In genomic region chr1:200907611-200908097, GRCh38 we compare ENCODE assay signal across 1 cellular context.
A peak's percentile ranks its signal among the peaks of the same experiment; 100 is the strongest.
TF ChIP-seq lines count a peak whose summit lies in the region.

No MANE protein-coding gene starts in this region.

TF ChIP-seq in GM12878, 131 proteins besides CTCF, POLR2A, EP300 and RAD21 (continued from another document and continues in another):
- TF ChIP-seq HSF1 (IDR thresholded peaks at IDR 0.05; ENCODE audit: low read depth, low read length) (no peak), PAX8 (IDR thresholded peaks at IDR 0.05) (no peak), RBBP5 (conservative IDR thresholded peaks at IDR 0.05) (no peak), CUX1 (IDR thresholded peaks at IDR 0.05; ENCODE audit: insufficient replicate concordance, low read depth, low read length) (peak; percentile 32), FOS (IDR thresholded peaks at IDR 0.05; ENCODE audit: borderline replicate concordance, extremely low read depth, insufficient read length) (no peak), ZNF592 (IDR thresholded peaks at IDR 0.05) (peak; percentile 80; the same call in 1 of the 2 replicates), FOXK2 (IDR thresholded peaks at IDR 0.05) (no peak), ZNF384 (IDR thresholded peaks at IDR 0.05; ENCODE audit: borderline replicate concordance, low read depth, low read length) (peak; percentile 68; the same call in 1 of the 2 replicates), ASH2L (IDR thresholded peaks at IDR 0.05; ENCODE audit: borderline replicate concordance, low read depth) (no peak), CEBPB (IDR thresholded peaks at IDR 0.05; ENCODE audit: borderline replicate concordance in 1 of 2, low read depth in 2 of 2, low read length in 2 of 2) (no peak), BHLHE40 (IDR thresholded peaks at IDR 0.05; ENCODE audit: borderline replicate concordance in 1 of 2, low read depth in 2 of 2, low read length in 1 of 2) (peak; percentile 2 to 30; a peak in 1 of 4 replicates), BACH1 (IDR thresholded peaks at IDR 0.05; ENCODE audit: borderline replicate concordance) (no peak), GABPA (IDR thresholded peaks at IDR 0.05; ENCODE audit: low read depth) (no peak), TBL1XR1 (IDR thresholded peaks at IDR 0.05; ENCODE audit: low read depth, low read length) (no peak), NBN (IDR thresholded peaks at IDR 0.05) (peak; percentile 72; the same call in 1 of the 2 replicates), ATF7 (IDR thresholded peaks at IDR 0.05; ENCODE audit: low read depth) (no peak; the same call in 1 of the 2 replicates), HDAC2 (IDR thresholded peaks at IDR 0.05) (no peak), NKRF (conservative IDR thresholded peaks at IDR 0.05) (no peak), E2F4 (IDR thresholded peaks at IDR 0.05; ENCODE audit: low read depth, low read length) (no peak), SREBF2 (IDR thresholded peaks at IDR 0.05; ENCODE audit: low read length) (no peak), CREM (IDR thresholded peaks at IDR 0.05; ENCODE audit: low read depth) (no peak), NRF1 (conservative IDR thresholded peaks at IDR 0.05; ENCODE audit: low read depth, low read length) (0 out of 2 replicates have a peak, but pooled peaks have one; percentile 2), RCOR1 (conservative IDR thresholded peaks at IDR 0.05; ENCODE audit: low read depth, low read length) (no peak), CREB1 (IDR thresholded peaks at IDR 0.05; ENCODE audit: low read depth) (no peak), POLR2AphosphoS5 (IDR thresholded peaks at IDR 0.05; ENCODE audit: low read length) (no peak), KAT2A (conservative IDR thresholded peaks at IDR 0.05; ENCODE audit: control insufficient read depth, low read depth, low read length) (no peak), NR2F1 (conservative IDR thresholded peaks at IDR 0.05) (no peak; the same call in 1 of the 2 replicates), ATF3 (IDR thresholded peaks at IDR 0.05; ENCODE audit: borderline replicate concordance, extremely low read depth, low read depth, low read length) (no peak), RELA (IDR thresholded peaks at IDR 0.05; ENCODE audit: borderline replicate concordance, partially characterized antibody) (no peak), ESRRA (IDR thresholded peaks at IDR 0.05; ENCODE audit: low read length) (no peak), MEF2B (IDR thresholded peaks at IDR 0.05; ENCODE audit: partially characterized antibody, poor library complexity, severe bottlenecking) (peak; percentile 63), GATAD2B (conservative IDR thresholded peaks at IDR 0.05; ENCODE audit: low read depth) (no peak), ATF2 (IDR thresholded peaks at IDR 0.05; ENCODE audit: low read length) (no peak), KDM1A (IDR thresholded peaks at IDR 0.05; ENCODE audit: borderline replicate concordance) (no peak), SMARCA5 (IDR thresholded peaks at IDR 0.05) (no peak), ZZZ3 (IDR thresholded peaks at IDR 0.05; ENCODE audit: control insufficient read depth, insufficient read length, low read depth) (no peak), EED (IDR thresholded peaks at IDR 0.05; ENCODE audit: low read depth) (peak; percentile 58), TAF1 (IDR thresholded peaks at IDR 0.05; ENCODE audit: borderline replicate concordance, low read depth, low read length) (no peak), IRF5 (IDR thresholded peaks at IDR 0.05; ENCODE audit: borderline replicate concordance) (no peak), SMC3 (IDR thresholded peaks at IDR 0.05; ENCODE audit: borderline replicate concordance, low read length) (0 out of 2 replicates have a peak, but pooled peaks have one; percentile 7), CEBPZ (IDR thresholded peaks at IDR 0.05; ENCODE audit: low read depth, low read length) (no peak), CHD4 (IDR thresholded peaks at IDR 0.05) (no peak)
